ENCODE assay signal across 16 cellular contexts in genomic region chr12:29921307-29921706, GRCh38.
DNase-seq lines count a peak whose midpoint lies in the region; ATAC-seq, FAIRE-seq and TF ChIP-seq lines count a peak whose summit lies in the region.
"Had no signal": no experiment of that assay in that cellular context is flagged by ENCODE, and none has a peak within 500 bp of the region (broad histone marks: within the 10 kb centered on the region; RNA-seq: fewer than 3 reads in every experiment).

No MANE protein-coding gene starts in this region.

- H3K27me3 Mint-ChIP-seq in MCF 10A (ENCODE audit: insufficient read depth, unreplicated experiment), result no peaks in the 10 kb centered on the region
- no peaks in the 10 kb centered on the region for H3K27me3 Mint-ChIP-seq in CD8-positive, alpha-beta T cell (ENCODE audit: low read depth)

- no peak overlapping the region for H3K27ac Mint-ChIP-seq in MCF 10A (ENCODE audit: low read depth, unreplicated experiment)
- no peak overlapping the region for H3K27ac Mint-ChIP-seq in CD8-positive, alpha-beta T cell
- H3K27ac Mint-ChIP-seq: mesothelial cell of epicardium had no signal

- TF ChIP-seq POLR2A in breast epithelium (IDR thresholded peaks at IDR 0.05), result no peak

- no peaks in the 10 kb centered on the region for H3K9me3 Mint-ChIP-seq in MCF 10A (ENCODE audit: unreplicated experiment)
- H3K9me3 Mint-ChIP-seq in CD8-positive, alpha-beta T cell, result peaks cover 6% of the 10 kb centered on the region

- H3K4me3 Mint-ChIP-seq in MCF 10A (ENCODE audit: unreplicated experiment), result no peak overlapping the region
- H3K4me3 Mint-ChIP-seq in CD8-positive, alpha-beta T cell, result no peak overlapping the region
- H3K4me3 Mint-ChIP-seq: mesothelial cell of epicardium had no signal

- H3K36me3 ChIP-seq in breast epithelium, result no peaks in the 10 kb centered on the region
- H3K36me3 ChIP-seq in small intestine (ENCODE audit: control insufficient read depth in 2 of 2, insufficient read depth in 2 of 2, low read length in 2 of 2), result no peaks in the 10 kb centered on the region
- no peaks in the 10 kb centered on the region for H3K36me3 ChIP-seq in effector memory CD4-positive, alpha-beta T cell (ENCODE audit: control insufficient read depth, insufficient read depth, low read length)
- H3K36me3 ChIP-seq in CD8-positive, alpha-beta T cell (ENCODE audit: insufficient read depth, low read length), result no peaks in the 10 kb centered on the region
- H3K36me3 ChIP-seq: pancreas, upper lobe of right lung had no signal

- H3K9me3 ChIP-seq in breast epithelium (no peaks in the 10 kb centered on the region), small intestine (ENCODE audit: control insufficient read depth, low read depth) (no peaks in the 10 kb centered on the region)
- H3K9me3 ChIP-seq in effector memory CD4-positive, alpha-beta T cell (ENCODE audit: control insufficient read depth, low read length), result no peaks in the 10 kb centered on the region
- no peaks in the 10 kb centered on the region for H3K9me3 ChIP-seq in CD8-positive, alpha-beta T cell (ENCODE audit: low read length)
- H3K9me3 ChIP-seq: pancreas, upper lobe of right lung had no signal

- no peak for FAIRE-seq in small intestine (lab: Jason Lieb, UNC)
- FAIRE-seq: GM12892, pancreas had no signal

- no peak for ATAC-seq in CD8-positive, alpha-beta T cell
- ATAC-seq: pancreas, upper lobe of right lung had no signal

- TF ChIP-seq CTCF in MCF 10A (IDR thresholded peaks at IDR 0.05; ENCODE audit: unreplicated experiment), result no peak
- TF ChIP-seq CTCF in breast epithelium (IDR thresholded peaks at IDR 0.05), result no peak
- no peak for TF ChIP-seq CTCF in RWPE1 (conservative IDR thresholded peaks at IDR 0.05; ENCODE audit: low read depth)
- no peak for TF ChIP-seq CTCF in CD8-positive, alpha-beta T cell (IDR thresholded peaks at IDR 0.05)

- H3K4me3 ChIP-seq in breast epithelium, result no peak overlapping the region
- H3K4me3 ChIP-seq in small intestine (ENCODE audit: low read depth in 1 of 2, low read length in 2 of 2), result no peak overlapping the region
- no peak overlapping the region for H3K4me3 ChIP-seq in effector memory CD4-positive, alpha-beta T cell (ENCODE audit: insufficient read depth, low read depth, low read length, poor library complexity, severe bottlenecking)
- no peak overlapping the region for H3K4me3 ChIP-seq in CD8-positive, alpha-beta T cell (ENCODE audit: low read depth, low read length)
- H3K4me3 ChIP-seq: pancreas, PC-9, upper lobe of right lung had no signal

- DNase-seq in MCF 10A (ENCODE audit: unreplicated experiment) (peak; percentile 55), breast epithelium (ENCODE audit: low spot score in 2 of 2) (no peak), RWPE1 (ENCODE audit: low spot score) (peak; percentile 1), epithelial cell of prostate (ENCODE audit: low read depth, low spot score) (peak; percentile 6), small intestine (peak; percentile 1)
- no peak for DNase-seq in effector memory CD4-positive, alpha-beta T cell
- no peak for DNase-seq in activated CD4-positive, alpha-beta T cell treated with anti-CD3 and anti-CD28 coated beads, Interleukin-2, amount 50 U/mL, for 48 hours
- DNase-seq in CD8-positive, alpha-beta T cell, result no peak
- DNase-seq: DMS153, hippocampal formation, pancreas, PC-9, T1000, upper lobe of right lung had no signal

- no peaks in the 10 kb centered on the region for H3K36me3 Mint-ChIP-seq in MCF 10A (ENCODE audit: insufficient read depth, unreplicated experiment)
- no peaks in the 10 kb centered on the region for H3K36me3 Mint-ChIP-seq in CD8-positive, alpha-beta T cell
- H3K36me3 Mint-ChIP-seq: mesothelial cell of epicardium had no signal

- WGBS in small intestine, 3 donors, result 10 to 37% (median 15%) methylated on average over 1 of the region's 1 CpG

- intact Hi-C loops in MCF 10A (cut with micrococcal nuclease), result no loop called here
- intact Hi-C loops in breast epithelium (cut with DNase I; ENCODE audit: low total_unique reads), result no loop called here
- intact Hi-C loops in CD8-positive, alpha-beta T cell (cut with DNase I, micrococcal nuclease), result no loop called here

- H3K4me1 ChIP-seq in breast epithelium (no peaks in the 10 kb centered on the region), small intestine (ENCODE audit: control insufficient read depth in 2 of 2, insufficient read depth in 1 of 2, low read depth in 1 of 2, low read length in 1 of 2) (no peaks in the 10 kb centered on the region)
- no peaks in the 10 kb centered on the region for H3K4me1 ChIP-seq in effector memory CD4-positive, alpha-beta T cell (ENCODE audit: control insufficient read depth, insufficient read depth, low read length, poor library complexity, severe bottlenecking)
- no peaks in the 10 kb centered on the region for H3K4me1 ChIP-seq in CD8-positive, alpha-beta T cell (ENCODE audit: insufficient read depth, low read length)
- H3K4me1 ChIP-seq: pancreas, upper lobe of right lung had no signal

- BruUV-seq in MCF 10A (replicated peaks; lab: Mats Ljungman, UMichigan), result no TSS peak

- H3K27me3 ChIP-seq in breast epithelium, result no peaks in the 10 kb centered on the region
- H3K27me3 ChIP-seq in small intestine (ENCODE audit: control insufficient read depth in 2 of 2, insufficient read depth in 2 of 2, low read length in 2 of 2), result no peaks in the 10 kb centered on the region
- no peaks in the 10 kb centered on the region for H3K27me3 ChIP-seq in effector memory CD4-positive, alpha-beta T cell (replicated peaks; ENCODE audit: control insufficient read depth, insufficient read depth, low read length, poor library complexity, severe bottlenecking)
- H3K27me3 ChIP-seq in CD8-positive, alpha-beta T cell (ENCODE audit: insufficient read depth, low read length), result no peaks in the 10 kb centered on the region
- H3K27me3 ChIP-seq: pancreas, upper lobe of right lung had no signal

- H3K4me1 Mint-ChIP-seq in MCF 10A (ENCODE audit: insufficient read depth, unreplicated experiment), result peaks cover 12% of the 10 kb centered on the region
- no peaks in the 10 kb centered on the region for H3K4me1 Mint-ChIP-seq in CD8-positive, alpha-beta T cell (ENCODE audit: low read depth)

- POLR2A ChIA-PET in MCF 10A (lab: Yijun Ruan, JAX) (no interaction called here), RWPE1 (lab: Yijun Ruan, JAX; ENCODE audit: low non-redundant PET) (no interaction called here)
- POLR2A ChIA-PET in CD8-positive, alpha-beta T cell (lab: Charles Lee), result no interaction called here

- H3K27ac ChIP-seq in breast epithelium (no peak overlapping the region), RWPE1 (no peak overlapping the region), epithelial cell of prostate (no peak overlapping the region), small intestine (ENCODE audit: low read depth in 1 of 2, low read length in 1 of 2) (no peak overlapping the region)
- no peak overlapping the region for H3K27ac ChIP-seq in effector memory CD4-positive, alpha-beta T cell (ENCODE audit: insufficient read depth, low read length, poor library complexity, severe bottlenecking)
- no peak overlapping the region for H3K27ac ChIP-seq in CD8-positive, alpha-beta T cell (ENCODE audit: low read depth, low read length)
- H3K27ac ChIP-seq: pancreas, PC-9, upper lobe of right lung had no signal

- CTCF ChIA-PET in MCF 10A (lab: Yijun Ruan, JAX) (no interaction called here), RWPE1 (lab: Yijun Ruan, JAX) (no interaction called here)
- CTCF ChIA-PET in CD8-positive, alpha-beta T cell (lab: Charles Lee), result no interaction called here

Comparison
In these comparisons a context has a peak if more than half of its experiments do, and no peak if none do; other contexts are left out.
1. DNase-seq: peak in MCF 10A (single experiment), RWPE1 (single experiment), epithelial cell of prostate (single experiment) and small intestine (single experiment); none in breast epithelium (0 of 2), effector memory CD4-positive, alpha-beta T cell (0 of 3), activated CD4-positive, alpha-beta T cell treated with anti-CD3 and anti-CD28 coated beads, Interleukin-2, amount 50 U/mL, for 48 hours (0 of 2) and CD8-positive, alpha-beta T cell (0 of 7).